16 cellular contexts compared by ENCODE assay signal in the genomic region with DNA sequence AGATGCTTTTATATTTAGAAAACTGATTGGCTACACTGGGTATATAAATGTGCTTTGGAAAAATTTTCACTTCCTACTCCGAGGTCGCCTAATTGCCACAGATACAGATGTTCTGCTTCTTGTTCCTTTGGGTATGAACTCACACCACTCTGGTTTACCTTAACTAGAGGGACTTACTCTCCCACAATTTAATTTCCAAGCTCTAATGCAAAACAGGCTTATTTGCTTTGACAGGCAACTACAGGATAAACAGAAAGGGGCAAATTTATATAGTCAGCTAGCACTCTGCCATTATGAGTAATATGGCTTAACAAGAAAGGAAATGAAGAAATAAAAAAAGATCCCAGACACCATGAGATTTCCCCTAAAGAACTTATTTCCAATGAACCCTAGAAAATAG.
DNase-seq lines count a peak whose midpoint lies in the region; ATAC-seq and TF ChIP-seq lines count a peak whose summit lies in the region.
"Had no signal": no experiment of that assay in that cellular context is flagged by ENCODE, and none has a peak within 500 bp of the region (broad histone marks: within the 10 kb centered on the region; RNA-seq: fewer than 3 reads in every experiment).

No MANE protein-coding gene starts in this region.

- H3K27ac ChIP-seq in smooth muscle cell (ENCODE audit: low read depth) (peak overlapping the region; percentile 43), tibial nerve (no peak overlapping the region), dorsolateral prefrontal cortex (no peak overlapping the region)
- H3K27ac ChIP-seq: BLaER1 treated with 17β-estradiol and CSF1 and Interleukin-3, amounts not matched to agents 10 nM and 100 nM; GM23248 had no signal

- no peak for TF ChIP-seq CTCF in BE2C (IDR thresholded peaks at IDR 0.05; ENCODE audit: low read depth, low read length)
- TF ChIP-seq CTCF in smooth muscle cell (IDR thresholded peaks at IDR 0.05; ENCODE audit: borderline replicate concordance, insufficient read depth, poor library complexity, severe bottlenecking): no peak
- TF ChIP-seq CTCF in tibial nerve (IDR thresholded peaks at IDR 0.05): no peak
- no peak for TF ChIP-seq CTCF in dorsolateral prefrontal cortex (IDR thresholded peaks at IDR 0.05 in 54 of 56, conservative IDR thresholded peaks at IDR 0.05 in 2 of 56; ENCODE audit: low read depth in 1 of 56, partially characterized antibody in 56 of 56)

- H3K36me3 ChIP-seq in BE2C (no peaks in the 10 kb centered on the region), smooth muscle cell (ENCODE audit: low read depth) (no peaks in the 10 kb centered on the region), tibial nerve (no peaks in the 10 kb centered on the region)
- H3K36me3 ChIP-seq: BLaER1 treated with 17β-estradiol and CSF1 and Interleukin-3, amounts not matched to agents 10 nM and 100 nM; HAP-1 had no signal

- H3K9me3 ChIP-seq in BE2C (no peaks in the 10 kb centered on the region), smooth muscle cell (replicated peaks; ENCODE audit: low read depth) (no peaks in the 10 kb centered on the region), tibial nerve (peaks cover 0 to 5% (median 0%) of the 10 kb centered on the region in 4 donors)
- H3K9me3 ChIP-seq: BLaER1 treated with 17β-estradiol and CSF1 and Interleukin-3, amounts not matched to agents 10 nM and 100 nM; HAP-1 had no signal

- no peak for ATAC-seq in SK-N-SH treated with all-trans-retinoic acid at 6 μM for 48 hours
- ATAC-seq: CD8-positive, alpha-beta T cell; GM12878 had no signal

- no peak overlapping the region for H3K9ac ChIP-seq in smooth muscle cell (ENCODE audit: low read depth)
- H3K9ac ChIP-seq: BLaER1 treated with 17β-estradiol and CSF1 and Interleukin-3, amounts not matched to agents 10 nM and 100 nM; GM23248 had no signal

- peaks cover 17% of the 10 kb centered on the region for H3K4me1 ChIP-seq in BE2C
- H3K4me1 ChIP-seq in smooth muscle cell (ENCODE audit: low read depth): no peaks in the 10 kb centered on the region
- H3K4me1 ChIP-seq in tibial nerve: no peaks in the 10 kb centered on the region
- H3K4me1 ChIP-seq: HAP-1 had no signal

- H3K4me3 ChIP-seq in BE2C (ENCODE audit: low read depth, low read length): no peak overlapping the region
- H3K4me3 ChIP-seq in smooth muscle cell: no peak overlapping the region
- no peak overlapping the region for H3K4me3 ChIP-seq in tibial nerve
- no peak overlapping the region for H3K4me3 ChIP-seq in dorsolateral prefrontal cortex
- H3K4me3 ChIP-seq: BLaER1 treated with 17β-estradiol and CSF1 and Interleukin-3, amounts not matched to agents 10 nM and 100 nM; GM12878; GM23248; HAP-1 had no signal

- H3F3A ChIP-seq in smooth muscle cell (ENCODE audit: low read depth): no peaks in the 10 kb centered on the region

- no peaks in the 10 kb centered on the region for H4K20me1 ChIP-seq in smooth muscle cell (ENCODE audit: low read depth)
- H4K20me1 ChIP-seq: BLaER1 treated with 17β-estradiol and CSF1 and Interleukin-3, amounts not matched to agents 10 nM and 100 nM had no signal

- in situ Hi-C loops in KBM-7 (cut with MboI; ENCODE audit: low pct_unique_long_range_greater_than_20kb, low sequenced_read_pairs): no loop called here

- 43% methylated on average over 2 of the region's 2 CpGs for WGBS in smooth muscle cell (ENCODE audit: low lambda C conversion rate)
- 67 to 76% methylated on average over 2 of the region's 2 CpGs for WGBS in tibial nerve, 2 donors

- DNase-seq in BE2C (peak; percentile 20), MV-4-11 (lab: John Stamatoyannopoulos, UW) (peak; percentile 19), smooth muscle cell (lab: John Stamatoyannopoulos, UW; ENCODE audit: unreplicated experiment) (no peak), tibial nerve (ENCODE audit: low spot score in 2 of 2) (no peak), dorsolateral prefrontal cortex (no peak), KBM-7 (no peak)
- no peak for DNase-seq in stimulated activated CD4-positive, alpha-beta T cell treated with anti-CD3 and anti-CD28 coated beads, Interleukin-4, amount 100 ng/mL, for 4 hours
- DNase-seq: 8988T; Calu3; CD8-positive, alpha-beta T cell; DMS79 treated with DMSO at 0.1 percent for 48 hours; GM23248 had no signal

- H3K27me3 ChIP-seq in BE2C: no peaks in the 10 kb centered on the region
- no peaks in the 10 kb centered on the region for H3K27me3 ChIP-seq in smooth muscle cell (ENCODE audit: low read depth)
- no peaks in the 10 kb centered on the region for H3K27me3 ChIP-seq in tibial nerve
- H3K27me3 ChIP-seq in dorsolateral prefrontal cortex: peaks cover 0 to 4% (median 0%) of the 10 kb centered on the region in 45 donors
- H3K27me3 ChIP-seq: BLaER1 treated with 17β-estradiol and CSF1 and Interleukin-3, amounts not matched to agents 10 nM and 100 nM had no signal

- no peak for TF ChIP-seq EP300 in tibial nerve (IDR thresholded peaks at IDR 0.05)

- TF ChIP-seq POLR2A in tibial nerve (IDR thresholded peaks at IDR 0.05): no peak

- peak overlapping the region; percentile 43 for H3K4me2 ChIP-seq in smooth muscle cell
- H3K4me2 ChIP-seq: BLaER1 treated with 17β-estradiol and CSF1 and Interleukin-3, amounts not matched to agents 10 nM and 100 nM had no signal

- no peak overlapping the region for H2AFZ ChIP-seq in smooth muscle cell (ENCODE audit: low read depth)
- H2AFZ ChIP-seq: GM23248 had no signal

- intact Hi-C loops in dorsolateral prefrontal cortex (cut with DNase I): no loop called here

- H3K79me2 ChIP-seq in smooth muscle cell (ENCODE audit: low read depth): no peaks in the 10 kb centered on the region

TF ChIP-seq in SK-N-SH treated with all-trans-retinoic acid at 6 μM for 48 hours, 23 proteins besides CTCF, POLR2A, EP300 and RAD21:
- no peak for TF ChIP-seq TOX (CRISPR knock-in tag; IDR thresholded peaks at IDR 0.05; ENCODE audit: borderline replicate concordance)
- no peak for TF ChIP-seq SNAI2 (CRISPR knock-in tag; IDR thresholded peaks at IDR 0.05)
- TF ChIP-seq, protein P1, sequence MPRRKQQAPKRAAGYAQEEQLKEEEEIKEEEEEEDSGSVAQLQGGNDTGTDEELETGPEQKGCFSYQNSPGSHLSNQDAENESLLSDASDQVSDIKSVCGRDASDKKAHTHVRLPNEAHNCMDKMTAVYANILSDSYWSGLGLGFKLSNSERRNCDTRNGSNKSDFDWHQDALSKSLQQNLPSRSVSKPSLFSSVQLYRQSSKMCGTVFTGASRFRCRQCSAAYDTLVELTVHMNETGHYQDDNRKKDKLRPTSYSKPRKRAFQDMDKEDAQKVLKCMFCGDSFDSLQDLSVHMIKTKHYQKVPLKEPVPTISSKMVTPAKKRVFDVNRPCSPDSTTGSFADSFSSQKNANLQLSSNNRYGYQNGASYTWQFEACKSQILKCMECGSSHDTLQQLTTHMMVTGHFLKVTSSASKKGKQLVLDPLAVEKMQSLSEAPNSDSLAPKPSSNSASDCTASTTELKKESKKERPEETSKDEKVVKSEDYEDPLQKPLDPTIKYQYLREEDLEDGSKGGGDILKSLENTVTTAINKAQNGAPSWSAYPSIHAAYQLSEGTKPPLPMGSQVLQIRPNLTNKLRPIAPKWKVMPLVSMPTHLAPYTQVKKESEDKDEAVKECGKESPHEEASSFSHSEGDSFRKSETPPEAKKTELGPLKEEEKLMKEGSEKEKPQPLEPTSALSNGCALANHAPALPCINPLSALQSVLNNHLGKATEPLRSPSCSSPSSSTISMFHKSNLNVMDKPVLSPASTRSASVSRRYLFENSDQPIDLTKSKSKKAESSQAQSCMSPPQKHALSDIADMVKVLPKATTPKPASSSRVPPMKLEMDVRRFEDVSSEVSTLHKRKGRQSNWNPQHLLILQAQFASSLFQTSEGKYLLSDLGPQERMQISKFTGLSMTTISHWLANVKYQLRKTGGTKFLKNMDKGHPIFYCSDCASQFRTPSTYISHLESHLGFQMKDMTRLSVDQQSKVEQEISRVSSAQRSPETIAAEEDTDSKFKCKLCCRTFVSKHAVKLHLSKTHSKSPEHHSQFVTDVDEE (CRISPR knock-in tag; IDR thresholded peaks at IDR 0.05): peak; percentile 73; the same call in 1 of the 2 replicates
- TF ChIP-seq TCF4 (CRISPR knock-in tag; IDR thresholded peaks at IDR 0.05; ENCODE audit: borderline replicate concordance): peak; percentile 85
- peak; percentile 42 for TF ChIP-seq ISL1 (CRISPR knock-in tag; IDR thresholded peaks at IDR 0.05)

Comparison
In these comparisons a context has a peak if more than half of its experiments do, and no peak if none do; other contexts are left out.
1. DNase-seq: peak in BE2C (single experiment) and MV-4-11 (single experiment); none in smooth muscle cell (single experiment), tibial nerve (0 of 2), dorsolateral prefrontal cortex (0 of 10), stimulated activated CD4-positive, alpha-beta T cell treated with anti-CD3 and anti-CD28 coated beads, Interleukin-4, amount 100 ng/mL, for 4 hours (0 of 2) and KBM-7 (single experiment).